ENCODE assay signal across 23 cellular contexts in genomic region chr13:55569514-55569913, GRCh38.
DNase-seq lines count a peak whose midpoint lies in the region; ATAC-seq, FAIRE-seq and TF ChIP-seq lines count a peak whose summit lies in the region.
"Had no signal": no experiment of that assay in that cellular context is flagged by ENCODE, and none has a peak within 500 bp of the region (broad histone marks: within the 10 kb centered on the region; RNA-seq: fewer than 3 reads in every experiment).

No MANE protein-coding gene starts in this region.

- peaks cover 28% of the 10 kb centered on the region for H3K36me3 Mint-ChIP-seq in GM23338 (ENCODE audit: low read depth)
- H3K36me3 Mint-ChIP-seq in WTC11: peaks cover 8% of the 10 kb centered on the region
- H3K36me3 Mint-ChIP-seq: CD8-positive, alpha-beta T cell had no signal

- H3K27ac ChIP-seq in GM23338 (ENCODE audit: low read depth): no peak overlapping the region
- no peak overlapping the region for H3K27ac ChIP-seq in kidney (ENCODE audit: low read depth in 2 of 2, low read length in 2 of 2)
- H3K27ac ChIP-seq: A549; BLaER1 treated with 17β-estradiol and CSF1 and Interleukin-3, amounts not matched to agents 10 nM and 100 nM; C4-2B had no signal

- peak; percentile 59 for FAIRE-seq in kidney (lab: Jason Lieb, UNC)
- FAIRE-seq: A549, D721Med, G401.6, GM12878, GM12892, GM18507 had no signal

- H3K36me3 ChIP-seq in GM23338 (ENCODE audit: insufficient read depth): peaks cover 14% of the 10 kb centered on the region; the same call in 1 of the 2 replicates
- H3K36me3 ChIP-seq in kidney (ENCODE audit: control insufficient read depth in 1 of 2, insufficient read depth in 2 of 2, low read length in 2 of 2): no peaks in the 10 kb centered on the region
- H3K36me3 ChIP-seq: BLaER1 treated with 17β-estradiol and CSF1 and Interleukin-3, amounts not matched to agents 10 nM and 100 nM had no signal

- POLR2A ChIA-PET in WTC11 (lab: Charles Lee): interaction anchor here (0.6 kb wide), 1 partner anchor 503 kb away, joined by 4 read pairs; no protein-coding TSS in a partner anchor
- POLR2A ChIA-PET in GM10248 (lab: Yijun Ruan, JAX): no interaction called here

- H3K4me1 Mint-ChIP-seq in GM23338: peaks cover 57% of the 10 kb centered on the region
- peaks cover 57% of the 10 kb centered on the region for H3K4me1 Mint-ChIP-seq in WTC11
- H3K4me1 Mint-ChIP-seq: B cell had no signal

- H2AFZ ChIP-seq in GM23338: no peak overlapping the region

- CTCF ChIA-PET in WTC11 (lab: Charles Lee) (no interaction called here), GM10248 (lab: Yijun Ruan, JAX) (no interaction called here)

- no peaks in the 10 kb centered on the region for H3K27me3 ChIP-seq in GM23338 (ENCODE audit: insufficient read depth)
- H3K27me3 ChIP-seq: BLaER1 treated with 17β-estradiol and CSF1 and Interleukin-3, amounts not matched to agents 10 nM and 100 nM had no signal

- no peak overlapping the region for H3K4me2 ChIP-seq in GM23338
- H3K4me2 ChIP-seq: A549; BLaER1 treated with 17β-estradiol and CSF1 and Interleukin-3, amounts not matched to agents 10 nM and 100 nM had no signal

- ATAC-seq in GM23338 (no peak), WTC11 (no peak), HG03354 (IDR thresholded peaks at IDR 0.05; ENCODE audit: poor library complexity, severe bottlenecking, unreplicated experiment) (no peak)
- ATAC-seq: A549; CD8-positive, alpha-beta T cell; GM12878 had no signal

- H3K79me2 ChIP-seq in GM23338 (replicated peaks; ENCODE audit: insufficient read depth): peaks cover 10% of the 10 kb centered on the region; the same call in 1 of the 2 replicates

- H3K4me3 Mint-ChIP-seq in GM23338 (no peak overlapping the region), WTC11 (no peak overlapping the region)
- H3K4me3 Mint-ChIP-seq: B cell; CD4-positive, alpha-beta T cell; CD8-positive, alpha-beta T cell had no signal

- H3K9ac ChIP-seq in kidney (ENCODE audit: low read length in 2 of 2): no peak overlapping the region
- H3K9ac ChIP-seq: BLaER1 treated with 17β-estradiol and CSF1 and Interleukin-3, amounts not matched to agents 10 nM and 100 nM had no signal

- peaks cover 18% of the 10 kb centered on the region; the same call in 1 of the 2 replicates for H3F3A ChIP-seq in GM23338 (replicated peaks; ENCODE audit: low read depth)

- H3K4me1 ChIP-seq in GM23338 (ENCODE audit: insufficient read depth): peaks cover 54% of the 10 kb centered on the region
- no peaks in the 10 kb centered on the region for H3K4me1 ChIP-seq in kidney (ENCODE audit: control insufficient read depth in 1 of 2, insufficient read depth in 1 of 2, low read depth in 1 of 2, low read length in 2 of 2)
- H3K4me1 ChIP-seq: A549, Caco-2 had no signal

- H3K27me3 Mint-ChIP-seq in GM23338 (ENCODE audit: insufficient read depth, low read depth, poor library complexity): peaks cover 9% of the 10 kb centered on the region
- no peaks in the 10 kb centered on the region for H3K27me3 Mint-ChIP-seq in WTC11 (ENCODE audit: low read depth)
- H3K27me3 Mint-ChIP-seq: B cell; CD4-positive, alpha-beta T cell had no signal

- H3K9me2 ChIP-seq in GM23338 (ENCODE audit: insufficient read depth): no peaks in the 10 kb centered on the region

- H3K4me3 ChIP-seq in GM23338 (no peak overlapping the region), kidney (ENCODE audit: low read length in 2 of 2) (no peak overlapping the region)
- H3K4me3 ChIP-seq: A549; BLaER1 treated with 17β-estradiol and CSF1 and Interleukin-3, amounts not matched to agents 10 nM and 100 nM; GM12878 had no signal

- TF ChIP-seq CTCF in GM23338 (conservative IDR thresholded peaks at IDR 0.05; ENCODE audit: low read depth in 2 of 2) (no peak), WTC11 (IDR thresholded peaks at IDR 0.05) (no peak), kidney (IDR thresholded peaks at IDR 0.05; ENCODE audit: borderline replicate concordance, extremely low read depth, insufficient read depth) (no peak), GM10248 (IDR thresholded peaks at IDR 0.05; ENCODE audit: control extremely low read depth, extremely low read depth, low read depth, missing control alignments) (no peak)

- DNase-seq in GM23338 (ENCODE audit: low spot score): no peak
- DNase-seq in WTC11 (ENCODE audit: low spot score): no peak
- no peak for DNase-seq in kidney
- DNase-seq in NCI-H1417 treated with DMSO at 0.1 percent for 48 hours (lab: John Stamatoyannopoulos, UW): no peak
- DNase-seq in GM10248 (ENCODE audit: extremely low spot score): no peak
- DNase-seq: 8988T; AML-193; Caco-2; Calu3; CD4-positive, alpha-beta T cell; CD8-positive, alpha-beta T cell; DMS79 treated with DMSO at 0.1 percent for 48 hours; GF-D8 had no signal

- intact Hi-C loops in kidney (cut with DNase I): no loop called here

- no peaks in the 10 kb centered on the region for H3K9me3 Mint-ChIP-seq in GM23338
- no peaks in the 10 kb centered on the region for H3K9me3 Mint-ChIP-seq in WTC11
- H3K9me3 Mint-ChIP-seq: CD8-positive, alpha-beta T cell had no signal

- no peaks in the 10 kb centered on the region for H3K9me3 ChIP-seq in kidney (ENCODE audit: control insufficient read depth in 1 of 2, low read length in 2 of 2)
- H3K9me3 ChIP-seq: A549; BLaER1 treated with 17β-estradiol and CSF1 and Interleukin-3, amounts not matched to agents 10 nM and 100 nM; Caco-2 had no signal

- peaks cover 3% of the 10 kb centered on the region; the same call in 1 of the 2 replicates for H4K20me1 ChIP-seq in GM23338 (replicated peaks; ENCODE audit: insufficient read depth)
- H4K20me1 ChIP-seq: BLaER1 treated with 17β-estradiol and CSF1 and Interleukin-3, amounts not matched to agents 10 nM and 100 nM had no signal

- H3K27ac Mint-ChIP-seq in GM23338 (no peak overlapping the region), WTC11 (no peak overlapping the region)
- H3K27ac Mint-ChIP-seq: B cell; CD4-positive, alpha-beta T cell; CD8-positive, alpha-beta T cell had no signal

TF ChIP-seq in GM23338, 12 proteins besides CTCF, POLR2A, EP300 and RAD21:
- TF ChIP-seq REST (IDR thresholded peaks at IDR 0.05; ENCODE audit: unreplicated experiment): no peak
- peak; percentile 20; the same call in 1 of the 2 replicates for TF ChIP-seq POLR2AphosphoS5 (IDR thresholded peaks at IDR 0.05; ENCODE audit: low read depth)
- TF ChIP-seq ZNF114 (CRISPR knock-in tag; IDR thresholded peaks at IDR 0.05): no peak

TF ChIP-seq in WTC11, 78 proteins besides CTCF, POLR2A, EP300 and RAD21:
- no peak for TF ChIP-seq ZNF396 (CRISPR knock-in tag; IDR thresholded peaks at IDR 0.05; ENCODE audit: borderline replicate concordance)
- TF ChIP-seq NFATC4 (CRISPR knock-in tag; IDR thresholded peaks at IDR 0.05): peak; percentile 90
- no peak for TF ChIP-seq TEAD1 (CRISPR knock-in tag; IDR thresholded peaks at IDR 0.05)
- TF ChIP-seq EMX1 (CRISPR knock-in tag; IDR thresholded peaks at IDR 0.05): peak; percentile 73
- TF ChIP-seq PRRX2 (CRISPR knock-in tag; IDR thresholded peaks at IDR 0.05): 0 out of 2 replicates have a peak, but pooled peaks have one; percentile 82
- TF ChIP-seq ZMAT4 (CRISPR knock-in tag; IDR thresholded peaks at IDR 0.05): peak; percentile 92
- 0 out of 2 replicates have a peak, but pooled peaks have one; percentile 41 for TF ChIP-seq ERG (CRISPR knock-in tag; IDR thresholded peaks at IDR 0.05)
